In the genomic region with DNA sequence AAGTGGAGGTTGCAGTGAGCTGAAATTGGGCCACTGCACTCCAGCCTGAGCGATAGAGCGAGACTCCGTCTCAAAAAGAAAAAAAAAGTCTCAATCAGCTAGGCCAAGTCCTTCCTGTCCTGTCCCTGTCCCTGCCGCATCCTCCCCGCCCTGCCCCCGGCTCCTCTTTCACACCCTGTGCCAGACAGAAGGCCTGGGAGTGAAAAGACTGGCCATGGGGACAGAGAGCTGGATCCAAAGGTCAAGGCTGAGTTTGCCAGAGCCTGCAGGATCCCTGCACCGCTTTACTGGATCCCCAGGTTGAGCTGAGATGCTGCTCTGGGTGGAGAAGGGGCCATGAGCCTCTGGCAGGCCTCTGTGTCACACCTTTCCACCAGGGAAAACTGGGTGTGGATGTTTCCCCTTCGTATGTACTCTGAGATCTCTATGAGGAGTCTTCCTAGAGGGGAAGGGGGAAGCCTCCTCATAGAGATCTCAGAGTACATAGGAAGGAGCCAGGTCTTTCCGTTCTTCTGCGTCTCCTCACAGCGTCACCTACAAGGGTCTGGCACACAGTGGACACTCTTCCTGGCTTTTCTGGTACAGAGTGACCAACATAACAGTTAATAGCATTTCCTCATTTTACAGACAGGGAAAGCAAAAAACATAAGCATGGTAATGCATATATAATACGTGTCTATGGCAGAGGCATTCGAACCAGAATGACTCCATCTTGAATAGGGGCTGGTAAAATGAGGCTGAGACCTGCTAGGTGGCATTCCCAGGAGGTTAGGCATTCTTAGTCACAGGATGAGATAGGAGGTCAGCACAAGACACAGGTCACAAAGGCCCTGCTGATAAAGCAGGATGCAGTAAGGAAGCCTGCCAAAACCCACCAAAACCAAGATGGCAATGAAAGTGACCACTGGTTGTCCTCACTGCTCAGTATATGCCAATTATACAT, we compare ENCODE assay signal across 1 cellular context.
TF ChIP-seq lines count a peak whose summit lies in the region.

No MANE protein-coding gene starts in this region.

TF ChIP-seq in H1, 55 proteins besides CTCF, POLR2A, EP300 and RAD21:
- TF ChIP-seq TAF1 (IDR thresholded peaks at IDR 0.05; ENCODE audit: low read depth, low read length) (no peak), BRCA1 (IDR thresholded peaks at IDR 0.05; ENCODE audit: low read depth, low read length) (no peak), MAFK (IDR thresholded peaks at IDR 0.05; ENCODE audit: low read depth, low read length) (no peak), JUN (IDR thresholded peaks at IDR 0.05; ENCODE audit: low read depth, low read length) (no peak), ATF2 (IDR thresholded peaks at IDR 0.05; ENCODE audit: low read length) (no peak), CBX5 (IDR thresholded peaks at IDR 0.05; ENCODE audit: low read depth, low read length) (no peak), JUND (IDR thresholded peaks at IDR 0.05; ENCODE audit: low read length) (no peak), NANOG (IDR thresholded peaks at IDR 0.05; ENCODE audit: insufficient read depth, low read depth, low read length, poor library complexity, severe bottlenecking) (no peak), SP2 (IDR thresholded peaks at IDR 0.05; ENCODE audit: low read length) (no peak), HDAC2 (IDR thresholded peaks at IDR 0.05; ENCODE audit: borderline replicate concordance in 1 of 2, low read depth in 2 of 2, low read length in 2 of 2) (no peak), POLR2AphosphoS5 (IDR thresholded peaks at IDR 0.05; ENCODE audit: low read depth, low read length) (no peak), TEAD4 (IDR thresholded peaks at IDR 0.05; ENCODE audit: low read depth, low read length) (no peak)
- TF ChIP-seq, protein P1, sequence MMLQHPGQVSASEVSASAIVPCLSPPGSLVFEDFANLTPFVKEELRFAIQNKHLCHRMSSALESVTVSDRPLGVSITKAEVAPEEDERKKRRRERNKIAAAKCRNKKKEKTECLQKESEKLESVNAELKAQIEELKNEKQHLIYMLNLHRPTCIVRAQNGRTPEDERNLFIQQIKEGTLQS (IDR thresholded peaks at IDR 0.05; ENCODE audit: insufficient read depth, low read depth, low read length), result no peak
- TF ChIP-seq, protein P2, sequence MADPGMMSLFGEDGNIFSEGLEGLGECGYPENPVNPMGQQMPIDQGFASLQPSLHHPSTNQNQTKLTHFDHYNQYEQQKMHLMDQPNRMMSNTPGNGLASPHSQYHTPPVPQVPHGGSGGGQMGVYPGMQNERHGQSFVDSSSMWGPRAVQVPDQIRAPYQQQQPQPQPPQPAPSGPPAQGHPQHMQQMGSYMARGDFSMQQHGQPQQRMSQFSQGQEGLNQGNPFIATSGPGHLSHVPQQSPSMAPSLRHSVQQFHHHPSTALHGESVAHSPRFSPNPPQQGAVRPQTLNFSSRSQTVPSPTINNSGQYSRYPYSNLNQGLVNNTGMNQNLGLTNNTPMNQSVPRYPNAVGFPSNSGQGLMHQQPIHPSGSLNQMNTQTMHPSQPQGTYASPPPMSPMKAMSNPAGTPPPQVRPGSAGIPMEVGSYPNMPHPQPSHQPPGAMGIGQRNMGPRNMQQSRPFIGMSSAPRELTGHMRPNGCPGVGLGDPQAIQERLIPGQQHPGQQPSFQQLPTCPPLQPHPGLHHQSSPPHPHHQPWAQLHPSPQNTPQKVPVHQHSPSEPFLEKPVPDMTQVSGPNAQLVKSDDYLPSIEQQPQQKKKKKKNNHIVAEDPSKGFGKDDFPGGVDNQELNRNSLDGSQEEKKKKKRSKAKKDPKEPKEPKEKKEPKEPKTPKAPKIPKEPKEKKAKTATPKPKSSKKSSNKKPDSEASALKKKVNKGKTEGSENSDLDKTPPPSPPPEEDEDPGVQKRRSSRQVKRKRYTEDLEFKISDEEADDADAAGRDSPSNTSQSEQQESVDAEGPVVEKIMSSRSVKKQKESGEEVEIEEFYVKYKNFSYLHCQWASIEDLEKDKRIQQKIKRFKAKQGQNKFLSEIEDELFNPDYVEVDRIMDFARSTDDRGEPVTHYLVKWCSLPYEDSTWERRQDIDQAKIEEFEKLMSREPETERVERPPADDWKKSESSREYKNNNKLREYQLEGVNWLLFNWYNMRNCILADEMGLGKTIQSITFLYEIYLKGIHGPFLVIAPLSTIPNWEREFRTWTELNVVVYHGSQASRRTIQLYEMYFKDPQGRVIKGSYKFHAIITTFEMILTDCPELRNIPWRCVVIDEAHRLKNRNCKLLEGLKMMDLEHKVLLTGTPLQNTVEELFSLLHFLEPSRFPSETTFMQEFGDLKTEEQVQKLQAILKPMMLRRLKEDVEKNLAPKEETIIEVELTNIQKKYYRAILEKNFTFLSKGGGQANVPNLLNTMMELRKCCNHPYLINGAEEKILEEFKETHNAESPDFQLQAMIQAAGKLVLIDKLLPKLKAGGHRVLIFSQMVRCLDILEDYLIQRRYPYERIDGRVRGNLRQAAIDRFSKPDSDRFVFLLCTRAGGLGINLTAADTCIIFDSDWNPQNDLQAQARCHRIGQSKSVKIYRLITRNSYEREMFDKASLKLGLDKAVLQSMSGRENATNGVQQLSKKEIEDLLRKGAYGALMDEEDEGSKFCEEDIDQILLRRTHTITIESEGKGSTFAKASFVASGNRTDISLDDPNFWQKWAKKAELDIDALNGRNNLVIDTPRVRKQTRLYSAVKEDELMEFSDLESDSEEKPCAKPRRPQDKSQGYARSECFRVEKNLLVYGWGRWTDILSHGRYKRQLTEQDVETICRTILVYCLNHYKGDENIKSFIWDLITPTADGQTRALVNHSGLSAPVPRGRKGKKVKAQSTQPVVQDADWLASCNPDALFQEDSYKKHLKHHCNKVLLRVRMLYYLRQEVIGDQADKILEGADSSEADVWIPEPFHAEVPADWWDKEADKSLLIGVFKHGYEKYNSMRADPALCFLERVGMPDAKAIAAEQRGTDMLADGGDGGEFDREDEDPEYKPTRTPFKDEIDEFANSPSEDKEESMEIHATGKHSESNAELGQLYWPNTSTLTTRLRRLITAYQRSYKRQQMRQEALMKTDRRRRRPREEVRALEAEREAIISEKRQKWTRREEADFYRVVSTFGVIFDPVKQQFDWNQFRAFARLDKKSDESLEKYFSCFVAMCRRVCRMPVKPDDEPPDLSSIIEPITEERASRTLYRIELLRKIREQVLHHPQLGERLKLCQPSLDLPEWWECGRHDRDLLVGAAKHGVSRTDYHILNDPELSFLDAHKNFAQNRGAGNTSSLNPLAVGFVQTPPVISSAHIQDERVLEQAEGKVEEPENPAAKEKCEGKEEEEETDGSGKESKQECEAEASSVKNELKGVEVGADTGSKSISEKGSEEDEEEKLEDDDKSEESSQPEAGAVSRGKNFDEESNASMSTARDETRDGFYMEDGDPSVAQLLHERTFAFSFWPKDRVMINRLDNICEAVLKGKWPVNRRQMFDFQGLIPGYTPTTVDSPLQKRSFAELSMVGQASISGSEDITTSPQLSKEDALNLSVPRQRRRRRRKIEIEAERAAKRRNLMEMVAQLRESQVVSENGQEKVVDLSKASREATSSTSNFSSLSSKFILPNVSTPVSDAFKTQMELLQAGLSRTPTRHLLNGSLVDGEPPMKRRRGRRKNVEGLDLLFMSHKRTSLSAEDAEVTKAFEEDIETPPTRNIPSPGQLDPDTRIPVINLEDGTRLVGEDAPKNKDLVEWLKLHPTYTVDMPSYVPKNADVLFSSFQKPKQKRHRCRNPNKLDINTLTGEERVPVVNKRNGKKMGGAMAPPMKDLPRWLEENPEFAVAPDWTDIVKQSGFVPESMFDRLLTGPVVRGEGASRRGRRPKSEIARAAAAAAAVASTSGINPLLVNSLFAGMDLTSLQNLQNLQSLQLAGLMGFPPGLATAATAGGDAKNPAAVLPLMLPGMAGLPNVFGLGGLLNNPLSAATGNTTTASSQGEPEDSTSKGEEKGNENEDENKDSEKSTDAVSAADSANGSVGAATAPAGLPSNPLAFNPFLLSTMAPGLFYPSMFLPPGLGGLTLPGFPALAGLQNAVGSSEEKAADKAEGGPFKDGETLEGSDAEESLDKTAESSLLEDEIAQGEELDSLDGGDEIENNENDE (IDR thresholded peaks at IDR 0.05; ENCODE audit: insufficient replicate concordance, low read length), result no peak
